Comparison of ENCODE assay signal across 13 cellular contexts in the genomic region with DNA sequence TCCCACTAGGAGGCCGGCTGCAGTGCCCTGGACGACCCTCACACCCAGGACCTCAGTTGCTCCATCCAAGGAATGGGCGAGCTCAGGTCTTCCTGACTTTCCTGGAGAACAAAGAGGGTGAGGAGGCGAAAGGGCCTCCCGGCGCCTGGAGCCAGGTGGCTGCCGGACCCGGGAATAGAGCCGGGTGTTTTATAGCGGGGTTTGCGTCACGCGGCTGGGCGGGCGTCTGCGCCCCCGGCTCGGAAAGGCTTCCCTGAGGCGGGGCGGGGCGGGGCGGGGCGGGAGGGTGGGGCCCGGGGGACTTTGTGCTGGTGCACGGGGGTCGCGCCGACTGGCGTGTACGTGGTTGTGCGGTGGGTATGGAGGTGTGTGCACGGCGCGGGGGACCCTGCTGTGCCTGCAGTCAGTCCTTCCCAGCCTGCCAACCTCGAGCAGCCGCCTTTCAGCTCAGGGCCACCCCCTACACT. TPM values are rescaled to one million over a fixed set of nuclear protein-coding genes. Genes with fewer than 3 reads are reported as not detected.
A peak's percentile ranks its signal among the peaks of the same experiment; 100 is the strongest.
DNase-seq lines count a peak whose midpoint lies in the region; ATAC-seq and TF ChIP-seq lines count a peak whose summit lies in the region.
"Had no signal": no experiment of that assay in that cellular context is flagged by ENCODE, and none has a peak within 500 bp of the region (broad histone marks: within the 10 kb centered on the region; RNA-seq: fewer than 3 reads in every experiment).

No MANE protein-coding gene starts in this region.

- dilution Hi-C loops in IMR-90 (cut with HindIII; ENCODE audit: low sequenced_read_pairs, unreplicated experiment), result no loop called here

- H3K4me3 Mint-ChIP-seq in mesothelial cell of epicardium (no peak overlapping the region), Caco-2 (ENCODE audit: unreplicated experiment) (no peak overlapping the region)
- H3K4me3 Mint-ChIP-seq in activated T-cell treated with anti-CD3 and anti-CD28 coated beads, Interleukin-2, amount 50 U/mL, for 24 hours, result no peak overlapping the region

- intact Hi-C loops in IMR-90 (cut with micrococcal nuclease), result no loop called here
- intact Hi-C loops in Caco-2 (cut with micrococcal nuclease; ENCODE audit: unreplicated experiment), result loop anchor here (5.0 kb wide), 2 partner anchors 41 to 111 kb away; no protein-coding TSS in a partner anchor

- H2BK5ac ChIP-seq in IMR-90 (ENCODE audit: low read depth, low read length, poor library complexity, severe bottlenecking), result no peak overlapping the region

- H3K36me3 Mint-ChIP-seq in mesothelial cell of epicardium (no peaks in the 10 kb centered on the region), Caco-2 (ENCODE audit: insufficient read depth, unreplicated experiment) (peaks cover 2% of the 10 kb centered on the region)
- no peaks in the 10 kb centered on the region for H3K36me3 Mint-ChIP-seq in activated T-cell treated with anti-CD3 and anti-CD28 coated beads, Interleukin-2, amount 50 U/mL, for 24 hours (ENCODE audit: low read depth)

- H3K27me3 Mint-ChIP-seq in mesothelial cell of epicardium (ENCODE audit: low read depth), result peaks cover 46% of the 10 kb centered on the region
- peaks cover 62% of the 10 kb centered on the region for H3K27me3 Mint-ChIP-seq in activated T-cell treated with anti-CD3 and anti-CD28 coated beads, Interleukin-2, amount 50 U/mL, for 24 hours
- no peaks in the 10 kb centered on the region for H3K27me3 Mint-ChIP-seq in Caco-2 (ENCODE audit: insufficient read depth, unreplicated experiment)

- H3K9ac ChIP-seq in IMR-90 (ENCODE audit: low read depth, low read length), result no peak overlapping the region
- H3K9ac ChIP-seq in duodenal mucosa (ENCODE audit: low read depth in 1 of 2, low read length in 2 of 2), result peak overlapping the region; percentile 40 to 60

- CTCF ChIA-PET in IMR-90 (lab: Yijun Ruan, JAX), result no interaction called here
- CTCF ChIA-PET in Caco-2 (lab: Charles Lee), result interaction anchor here (0.6 to 0.8 kb wide), 2 partner anchors 8 to 40 kb away, joined by 3 read pairs; no protein-coding TSS in a partner anchor

- H3K27me3 ChIP-seq in IMR-90 (ENCODE audit: control insufficient read depth, insufficient read depth, low read length) (peaks cover 36% of the 10 kb centered on the region), duodenal mucosa (ENCODE audit: control insufficient read depth in 1 of 2, insufficient read depth in 2 of 2, low read length in 2 of 2) (no peaks in the 10 kb centered on the region), Caco-2 (replicated peaks; ENCODE audit: control insufficient read depth, insufficient read depth, low read length) (no peaks in the 10 kb centered on the region)

- no peak overlapping the region for H3K23ac ChIP-seq in IMR-90 (ENCODE audit: low read depth, low read length)

- no peak overlapping the region for H3K56ac ChIP-seq in IMR-90 (ENCODE audit: extremely low read depth, insufficient read depth, low read length)

- no peak overlapping the region for H3K18ac ChIP-seq in IMR-90 (ENCODE audit: low read depth, low read length)

- 30% methylated on average over 2 of the region's 36 CpGs; no CpG with 5 or more reads in 1 of the 2 experiments for WGBS in IMR-90 (ENCODE audit: extremely low coverage in 2 of 2, insufficient read length in 1 of 2), 2 experiments

- H3K14ac ChIP-seq in IMR-90 (replicated peaks; ENCODE audit: low read depth, low read length), result no peak overlapping the region

- TF ChIP-seq CTCF in 22Rv1 (IDR thresholded peaks at IDR 0.05) (no peak), IMR-90 (conservative IDR thresholded peaks at IDR 0.05; ENCODE audit: low read depth, low read length) (no peak), mesothelial cell of epicardium (IDR thresholded peaks at IDR 0.05; ENCODE audit: unreplicated experiment) (no peak), Caco-2 (IDR thresholded peaks at IDR 0.05; ENCODE audit: insufficient read depth in 1 of 2, low read depth in 1 of 2, low read length in 1 of 2, severe bottlenecking in 1 of 2, unreplicated experiment in 1 of 2) (no peak)

- POLR2A ChIA-PET in IMR-90 (lab: Charles Lee; ENCODE audit: unreplicated experiment), result no interaction called here
- POLR2A ChIA-PET in Caco-2 (lab: Charles Lee), result no interaction called here

- TF ChIP-seq POLR2A in IMR-90 (IDR thresholded peaks at IDR 0.05; ENCODE audit: low read depth, low read length), result no peak

- H3K79me1 ChIP-seq in IMR-90 (ENCODE audit: low read depth in 1 of 2, low read length in 2 of 2), result peaks cover 0 to 5% of the 10 kb centered on the region in 2 experiments; a peak in 1 of 4 replicates

- no peak for DNase-seq in IMR-90
- DNase-seq in mesothelial cell of epicardium (ENCODE audit: low spot score in 2 of 2, unreplicated experiment in 2 of 2), result no peak
- no peak for DNase-seq in effector CD4-positive, alpha-beta T cell
- DNase-seq in activated T-cell treated with anti-CD3 and anti-CD28 coated beads, Interleukin-2, amount 50 U/mL, for 24 hours, result no peak
- DNase-seq in Caco-2, result no peak
- DNase-seq: activated naive CD4-positive, alpha-beta T cell treated with anti-CD3 and anti-CD28 coated beads, Interleukin-2, amount 50 U/mL, for 16 hours; NCI-H1417 had no signal

- H2BK120ac ChIP-seq in IMR-90 (ENCODE audit: low read depth, low read length), result no peak overlapping the region

- H3K4me1 Mint-ChIP-seq in mesothelial cell of epicardium, result peaks cover 37% of the 10 kb centered on the region
- H3K4me1 Mint-ChIP-seq in activated T-cell treated with anti-CD3 and anti-CD28 coated beads, Interleukin-2, amount 50 U/mL, for 24 hours (ENCODE audit: low read depth), result peaks cover 7% of the 10 kb centered on the region
- H3K4me1 Mint-ChIP-seq in Caco-2 (ENCODE audit: low read depth, unreplicated experiment), result peaks cover 21% of the 10 kb centered on the region

- H3K4ac ChIP-seq in IMR-90 (ENCODE audit: low read depth, low read length), result no peak overlapping the region

- H3K9me3 ChIP-seq in IMR-90 (ENCODE audit: control insufficient read depth, insufficient read depth, low read length), result no peaks in the 10 kb centered on the region
- no peaks in the 10 kb centered on the region for H3K9me3 ChIP-seq in duodenal mucosa (ENCODE audit: control insufficient read depth in 1 of 2, low read length in 2 of 2)
- H3K9me3 ChIP-seq in Caco-2, result no peaks in the 10 kb centered on the region
- H3K9me3 ChIP-seq: neutrophil had no signal

- H3K4me3 ChIP-seq in IMR-90 (ENCODE audit: insufficient read depth, low read depth, low read length) (no peak overlapping the region), duodenal mucosa (ENCODE audit: low read depth in 1 of 2, low read length in 2 of 2) (peak overlapping the region; percentile 14 to 29), Caco-2 (ENCODE audit: low read depth, low read length) (no peak overlapping the region)
- H3K4me3 ChIP-seq: cardiac muscle cell, smooth muscle cell had no signal

- no peak for TF ChIP-seq RAD21 in IMR-90 (IDR thresholded peaks at IDR 0.05; ENCODE audit: low read length)

- H2BK20ac ChIP-seq in IMR-90 (ENCODE audit: low read depth, low read length), result no peak overlapping the region

- peak overlapping the region; percentile 39 for H3K27ac Mint-ChIP-seq in mesothelial cell of epicardium
- H3K27ac Mint-ChIP-seq in activated T-cell treated with anti-CD3 and anti-CD28 coated beads, Interleukin-2, amount 50 U/mL, for 24 hours, result no peak overlapping the region
- no peak overlapping the region for H3K27ac Mint-ChIP-seq in Caco-2 (ENCODE audit: unreplicated experiment)

- H3K9me3 Mint-ChIP-seq in mesothelial cell of epicardium (no peaks in the 10 kb centered on the region), Caco-2 (ENCODE audit: unreplicated experiment) (no peaks in the 10 kb centered on the region)
- H3K9me3 Mint-ChIP-seq in activated T-cell treated with anti-CD3 and anti-CD28 coated beads, Interleukin-2, amount 50 U/mL, for 24 hours, result no peaks in the 10 kb centered on the region

- ATAC-seq in IMR-90 (ENCODE audit: low read depth), result no peak
- no peak for ATAC-seq in GM18907 (IDR thresholded peaks at IDR 0.05; ENCODE audit: unreplicated experiment)

- in situ Hi-C loops in IMR-90 (cut with MboI; ENCODE audit: low sequenced_read_pairs), result no loop called here

- H3K4me1 ChIP-seq in IMR-90 (ENCODE audit: control insufficient read depth, insufficient read depth, low read length), result peaks cover 12% of the 10 kb centered on the region; the same call in 1 of the 2 replicates
- peaks cover 83 to 91% of the 10 kb centered on the region in 2 donors for H3K4me1 ChIP-seq in duodenal mucosa (ENCODE audit: control insufficient read depth in 1 of 2, insufficient read depth in 2 of 2, low read length in 2 of 2)
- peaks cover 24% of the 10 kb centered on the region for H3K4me1 ChIP-seq in Caco-2

- BruUV-seq in IMR-90 (replicated peaks; lab: Mats Ljungman, UMichigan) (no TSS peak), Caco-2 (replicated peaks; lab: Mats Ljungman, UMichigan) (no TSS peak)

- H3K27ac ChIP-seq in 22Rv1 (peak overlapping the region; percentile 94), IMR-90 (ENCODE audit: insufficient read depth, low read length) (no peak overlapping the region), duodenal mucosa (ENCODE audit: low read depth, low read length) (no peak overlapping the region)
- H3K27ac ChIP-seq: cardiac muscle cell had no signal

- no peak overlapping the region for H2AK5ac ChIP-seq in IMR-90 (ENCODE audit: low read depth, low read length)

- no peaks in the 10 kb centered on the region for H4K20me1 ChIP-seq in IMR-90 (ENCODE audit: insufficient read depth, low read length)

- no peak overlapping the region for H4K91ac ChIP-seq in IMR-90 (ENCODE audit: insufficient read depth, low read depth, low read length)

- H2AFZ ChIP-seq in IMR-90 (replicated peaks; ENCODE audit: low read length, poor library complexity), result peak overlapping the region; percentile 65

- H3K36me3 ChIP-seq in IMR-90 (ENCODE audit: control insufficient read depth, insufficient read depth, low read length) (no peaks in the 10 kb centered on the region), duodenal mucosa (ENCODE audit: control insufficient read depth in 1 of 2, insufficient read depth in 2 of 2, low read length in 2 of 2) (no peaks in the 10 kb centered on the region), Caco-2 (ENCODE audit: control insufficient read depth, insufficient read depth, low read length) (no peaks in the 10 kb centered on the region)
- H3K36me3 ChIP-seq: cardiac muscle cell, neutrophil had no signal

- H4K8ac ChIP-seq in IMR-90 (ENCODE audit: low read depth in 2 of 2, low read length in 2 of 2), result no peak overlapping the region

- no peaks in the 10 kb centered on the region for H3K9me1 ChIP-seq in IMR-90 (ENCODE audit: insufficient read depth, low read length)

- H2BK15ac ChIP-seq in IMR-90 (ENCODE audit: low read depth, low read length), result no peak overlapping the region

- H3K4me2 ChIP-seq in IMR-90 (ENCODE audit: low read depth, low read length), result no peak overlapping the region
- H3K4me2 ChIP-seq: smooth muscle cell had no signal

- H4K5ac ChIP-seq in IMR-90 (ENCODE audit: low read depth, low read length), result no peak overlapping the region

- no peak overlapping the region for H2AK9ac ChIP-seq in IMR-90 (replicated peaks; ENCODE audit: low read depth, low read length, poor library complexity)

RNA-seq across cellular contexts. Expression of gene PRKCD, which starts 4.6 kb away (rescaled TPM):
- total RNA-seq in IMR-90 (2012; rRNA removed) (3.3 and 4.3 TPM in 2 replicates), mesothelial cell of epicardium (15.2 to 17.0 TPM (median 16.1 TPM) in 3 replicates), Caco-2 (2022) (30.9 and 31.5 TPM in 2 replicates)
- polyA plus RNA-seq in IMR-90 (2012; rRNA removed), result 19.0 TPM in 2 replicates
- polyA plus RNA-seq in IMR-90 (2012; cell fraction: cytosol; rRNA removed), result 17.1 and 19.0 TPM in 2 replicates
- 26.5 and 37.5 TPM in 2 replicates for polyA plus RNA-seq in IMR-90 (2012; cell fraction: nucleus; rRNA removed; ENCODE audit: low replicate concordance)

RNA-seq across cellular contexts. Expression of gene RFT1, which starts 26.2 kb away (rescaled TPM):
- total RNA-seq in IMR-90 (2012; rRNA removed), result 23.5 and 28.6 TPM in 2 replicates
- 11.6 and 14.5 TPM in 2 replicates for polyA plus RNA-seq in IMR-90 (2012; rRNA removed)
- polyA plus RNA-seq in IMR-90 (2012; cell fraction: cytosol; rRNA removed), result 10.2 and 10.4 TPM in 2 replicates
- polyA plus RNA-seq in IMR-90 (2012; cell fraction: nucleus; rRNA removed; ENCODE audit: low replicate concordance), result 8.4 and 10.0 TPM in 2 replicates
- total RNA-seq in mesothelial cell of epicardium, result 27.7 to 30.4 TPM (median 28.3 TPM) in 3 replicates
- 33.1 and 35.7 TPM in 2 replicates for total RNA-seq in Caco-2 (2022)

Comparison
In these comparisons a context has a peak if more than half of its experiments do, and no peak if none do; other contexts are left out.
1. H3K4me3 ChIP-seq: peak in duodenal mucosa (2 of 2); none in IMR-90 (single experiment) and Caco-2 (single experiment).